Comparison of ENCODE assay signal across 37 cellular contexts in the genomic region with DNA sequence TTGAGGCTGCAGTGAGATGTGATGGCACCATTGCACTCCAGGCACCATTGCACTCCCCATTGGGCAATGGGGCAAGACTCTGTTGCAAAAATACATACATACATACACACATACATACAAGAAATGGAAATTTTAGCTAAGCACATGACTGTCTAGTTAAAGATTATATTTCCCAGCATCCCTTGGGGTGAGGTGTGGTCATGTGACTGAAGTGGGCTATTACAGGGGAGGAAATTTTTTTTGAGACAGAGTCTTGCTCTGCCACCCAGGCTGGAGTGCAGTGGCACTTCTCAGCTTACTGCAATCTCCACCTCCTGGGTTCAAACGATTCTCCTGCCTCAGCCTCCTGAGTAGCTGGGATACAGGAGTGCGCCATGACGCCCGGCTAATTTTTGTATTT. TPM values are rescaled to one million over a fixed set of nuclear protein-coding genes. Genes with fewer than 3 reads are reported as not detected.
"Had no signal": no experiment of that assay in that cellular context is flagged by ENCODE, and none has a peak within 500 bp of the region (broad histone marks: within the 10 kb centered on the region; RNA-seq: fewer than 3 reads in every experiment).

No MANE protein-coding gene starts in this region.

- H3K36me3 ChIP-seq: ascending aorta, cardiac muscle cell had no signal

- ATAC-seq: activated T-cell treated with anti-CD3 and anti-CD28 coated beads, Interleukin-2, amount 50 U/mL, for 4 hours; activated T-cell treated with anti-CD3 and anti-CD28 coated beads, Interleukin-2, amount 50 U/mL, for 72 hours had no signal

- FAIRE-seq: TTC549 had no signal

- H3K27me3 Mint-ChIP-seq: activated B cell treated with CpG ODN at 0.5 μM for 24 hours; activated CD4-positive, alpha-beta memory T cell treated with anti-CD3 and anti-CD28 coated beads for 36 hours; activated CD4-positive, alpha-beta T cell treated with anti-CD3 and anti-CD28 coated beads, Interleukin-2, amount 10 ng/mL, durations not matched to agents 24 days and 14 days; activated CD8-positive, alpha-beta T cell treated with anti-CD3 and anti-CD28 coated beads for 36 hours; activated naive CD4-positive, alpha-beta T cell treated with anti-CD3 and anti-CD28 coated beads, Interleukin-2, amount 50 U/mL, for 24 hours; activated naive CD8-positive, alpha-beta T cell; activated T-helper 17 cell treated with anti-CD3 and anti-CD28 coated beads, Interleukin-2, amount 50 U/mL, for 72 hours; central memory CD8-positive, alpha-beta T cell had no signal

- H3K27me3 ChIP-seq: ascending aorta, cardiac muscle cell had no signal

- H3K36me3 Mint-ChIP-seq: activated CD4-positive, alpha-beta memory T cell treated with anti-CD3 and anti-CD28 coated beads for 36 hours; activated naive CD4-positive, alpha-beta T cell treated with anti-CD3 and anti-CD28 coated beads, Interleukin-2, amount 10 ng/mL, durations not matched to agents 7 days and 5 days; activated naive CD4-positive, alpha-beta T cell treated with anti-CD3 and anti-CD28 coated beads, Interleukin-2, amount 50 U/mL, for 24 hours; activated naive CD8-positive, alpha-beta T cell; brain had no signal

- H3K4me3 ChIP-seq: ascending aorta, cardiac muscle cell had no signal

- H3K4me1 ChIP-seq: ascending aorta had no signal

- H3K4me1 Mint-ChIP-seq: activated B cell treated with CpG ODN at 0.5 μM for 24 hours, brain had no signal

- H3K9me3 ChIP-seq: ascending aorta had no signal

- DNase-seq: activated B cell treated with CpG ODN at 0.5 μM for 24 hours; activated CD4-positive, alpha-beta memory T cell treated with anti-CD3 and anti-CD28 coated beads for 36 hours; activated CD4-positive, alpha-beta T cell treated with anti-CD3 and anti-CD28 coated beads for 4 hours; activated CD4-positive, alpha-beta T cell treated with anti-CD3 and anti-CD28 coated beads, Interleukin-2, amount 10 ng/mL, durations not matched to agents 24 days and 14 days; activated CD4-positive, alpha-beta T cell treated with anti-CD3 and anti-CD28 coated beads, Interleukin-2, amount 50 U/mL, for 1 hour; activated CD4-positive, alpha-beta T cell treated with anti-CD3 and anti-CD28 coated beads, Interleukin-2, amount 50 U/mL, for 4 hours; activated CD4-positive, CD25-positive, alpha-beta regulatory T cell treated with anti-CD3 and anti-CD28 coated beads, Interleukin-2, amount 50 U/mL, for 72 hours; activated CD8-positive, alpha-beta memory T cell treated with anti-CD3 and anti-CD28 coated beads, Interleukin-2, amount 50 U/mL, for 4 hours; activated CD8-positive, alpha-beta T cell treated with anti-CD3 and anti-CD28 coated beads for 36 hours; activated effector memory CD4-positive, alpha-beta T cell treated with anti-CD3 and anti-CD28 coated beads, Interleukin-2, amount 50 U/mL, for 16 hours; activated gamma-delta T cell treated with Interleukin-2 at 50 U/mL for 16 hours; activated naive CD4-positive, alpha-beta T cell; activated naive CD4-positive, alpha-beta T cell treated with anti-CD3 and anti-CD28 coated beads, Interleukin-2, amount 10 ng/mL, durations not matched to agents 7 days and 5 days; activated T-cell treated with anti-CD3 and anti-CD28 coated beads for 4 hours; activated T-cell treated with anti-CD3 and anti-CD28 coated beads, Interleukin-2, amount 50 U/mL, for 1 hour; activated T-cell treated with anti-CD3 and anti-CD28 coated beads, Interleukin-2, amount 50 U/mL, for 4 hours; activated T-cell treated with anti-CD3 and anti-CD28 coated beads, Interleukin-2, amount 50 U/mL, for 72 hours; amygdala; anterior cingulate cortex; caudate nucleus; cerebellar nuclear complex; T-helper 1 cell; T-helper 2 cell; T-helper 9 cell had no signal

- H3K27ac Mint-ChIP-seq: activated B cell treated with CpG ODN at 0.5 μM for 24 hours; activated CD4-positive, alpha-beta memory T cell treated with anti-CD3 and anti-CD28 coated beads for 36 hours; activated CD4-positive, alpha-beta T cell treated with anti-CD3 and anti-CD28 coated beads, Interleukin-2, amount 10 ng/mL, durations not matched to agents 24 days and 14 days; activated CD8-positive, alpha-beta T cell treated with anti-CD3 and anti-CD28 coated beads for 36 hours; activated naive CD4-positive, alpha-beta T cell treated with anti-CD3 and anti-CD28 coated beads, Interleukin-2, amount 10 ng/mL, durations not matched to agents 7 days and 5 days; activated naive CD4-positive, alpha-beta T cell treated with anti-CD3 and anti-CD28 coated beads, Interleukin-2, amount 50 U/mL, for 24 hours; activated naive CD8-positive, alpha-beta T cell; activated T-cell treated with anti-CD3 and anti-CD28 coated beads, Interleukin-2, amount 50 U/mL, for 72 hours; activated T-helper 1 cell treated with anti-CD3 and anti-CD28 coated beads, Interleukin-12 subunit alpha, Interleukin-12 subunit beta, Interleukin-2, Interleukin-4 antibody, amounts not matched to agents 30 ng/mL and 10 ng/mL and 1 ng/mL, durations not matched to agents 14 hours and 24 hours and 36 hours; brain; T-helper 1 cell treated with Interleukin-12 subunit alpha and Interleukin-12 subunit beta and Interleukin-4 antibody, amounts not matched to agents 30 μg/mL and 1 μg/mL, for 36 hours; T-helper 2 cell treated with Interferon-gamma antibody and Interleukin-4, amounts not matched to agents 5 μg/mL and 100 μg/mL, for 36 hours had no signal

- H3K9me3 Mint-ChIP-seq: activated B cell treated with CpG ODN at 0.5 μM for 24 hours; activated CD4-positive, alpha-beta memory T cell treated with anti-CD3 and anti-CD28 coated beads for 36 hours; activated CD4-positive, alpha-beta T cell treated with anti-CD3 and anti-CD28 coated beads, Interleukin-2, amount 10 ng/mL, durations not matched to agents 24 days and 14 days; activated CD8-positive, alpha-beta T cell treated with anti-CD3 and anti-CD28 coated beads for 36 hours; activated naive CD4-positive, alpha-beta T cell treated with anti-CD3 and anti-CD28 coated beads, Interleukin-2, amount 50 U/mL, for 24 hours; activated T-cell treated with anti-CD3 and anti-CD28 coated beads, Interleukin-2, amount 50 U/mL, for 4 hours; activated T-cell treated with anti-CD3 and anti-CD28 coated beads, Interleukin-2, amount 50 U/mL, for 72 hours; activated T-helper 1 cell treated with anti-CD3 and anti-CD28 coated beads, Interleukin-12 subunit alpha, Interleukin-12 subunit beta, Interleukin-2, Interleukin-4 antibody, amounts not matched to agents 30 ng/mL and 10 ng/mL and 1 ng/mL, durations not matched to agents 14 hours and 24 hours and 36 hours; activated T-helper 17 cell treated with anti-CD3 and anti-CD28 coated beads, Interleukin-2, amount 50 U/mL, for 72 hours; central memory CD8-positive, alpha-beta T cell; T-helper 1 cell treated with Interleukin-12 subunit alpha and Interleukin-12 subunit beta and Interleukin-4 antibody, amounts not matched to agents 30 μg/mL and 1 μg/mL, for 36 hours; T-helper 2 cell treated with Interferon-gamma antibody and Interleukin-4, amounts not matched to agents 5 μg/mL and 100 μg/mL, for 36 hours had no signal

- H3K27ac ChIP-seq: ascending aorta, cardiac muscle cell, VCaP had no signal

- H3K4me3 Mint-ChIP-seq: activated B cell treated with CpG ODN at 0.5 μM for 24 hours; activated CD4-positive, alpha-beta memory T cell treated with anti-CD3 and anti-CD28 coated beads for 36 hours; activated CD4-positive, alpha-beta T cell treated with anti-CD3 and anti-CD28 coated beads, Interleukin-2, amount 10 ng/mL, durations not matched to agents 24 days and 14 days; activated CD8-positive, alpha-beta T cell treated with anti-CD3 and anti-CD28 coated beads for 36 hours; activated naive CD4-positive, alpha-beta T cell treated with anti-CD3 and anti-CD28 coated beads, Interleukin-2, amount 10 ng/mL, durations not matched to agents 7 days and 5 days; activated naive CD4-positive, alpha-beta T cell treated with anti-CD3 and anti-CD28 coated beads, Interleukin-2, amount 50 U/mL, for 24 hours; activated naive CD8-positive, alpha-beta T cell; activated T-cell treated with anti-CD3 and anti-CD28 coated beads, Interleukin-2, amount 50 U/mL, for 4 hours; activated T-cell treated with anti-CD3 and anti-CD28 coated beads, Interleukin-2, amount 50 U/mL, for 72 hours; activated T-helper 1 cell treated with anti-CD3 and anti-CD28 coated beads, Interleukin-12 subunit alpha, Interleukin-12 subunit beta, Interleukin-2, Interleukin-4 antibody, amounts not matched to agents 30 ng/mL and 10 ng/mL and 1 ng/mL, durations not matched to agents 14 hours and 24 hours and 36 hours; activated T-helper 17 cell treated with anti-CD3 and anti-CD28 coated beads, Interleukin-2, amount 50 U/mL, for 72 hours; brain; central memory CD8-positive, alpha-beta T cell; T-helper 1 cell treated with Interleukin-12 subunit alpha and Interleukin-12 subunit beta and Interleukin-4 antibody, amounts not matched to agents 30 μg/mL and 1 μg/mL, for 36 hours; T-helper 2 cell treated with Interferon-gamma antibody and Interleukin-4, amounts not matched to agents 5 μg/mL and 100 μg/mL, for 36 hours had no signal

RNA-seq across cellular contexts. Expression of gene GRM4, which starts 58.8 kb away (rescaled TPM):
- total RNA-seq: activated B cell treated with CpG ODN at 0.5 μM for 24 hours; activated CD4-positive, alpha-beta T cell treated with anti-CD3 and anti-CD28 coated beads, Interleukin-2, amount 10 ng/mL, durations not matched to agents 24 days and 14 days; activated T-helper 1 cell treated with anti-CD3 and anti-CD28 coated beads, Interleukin-12 subunit alpha, Interleukin-12 subunit beta, Interleukin-2, Interleukin-4 antibody, amounts not matched to agents 30 ng/mL and 10 ng/mL and 1 ng/mL, durations not matched to agents 14 hours and 24 hours and 36 hours; activated T-helper 17 cell treated with anti-CD3 and anti-CD28 coated beads, Interleukin-2, amount 50 U/mL, for 72 hours; ascending aorta; bronchial epithelial cell had no signal
